8 cellular contexts compared by ENCODE assay signal in the genomic region with DNA sequence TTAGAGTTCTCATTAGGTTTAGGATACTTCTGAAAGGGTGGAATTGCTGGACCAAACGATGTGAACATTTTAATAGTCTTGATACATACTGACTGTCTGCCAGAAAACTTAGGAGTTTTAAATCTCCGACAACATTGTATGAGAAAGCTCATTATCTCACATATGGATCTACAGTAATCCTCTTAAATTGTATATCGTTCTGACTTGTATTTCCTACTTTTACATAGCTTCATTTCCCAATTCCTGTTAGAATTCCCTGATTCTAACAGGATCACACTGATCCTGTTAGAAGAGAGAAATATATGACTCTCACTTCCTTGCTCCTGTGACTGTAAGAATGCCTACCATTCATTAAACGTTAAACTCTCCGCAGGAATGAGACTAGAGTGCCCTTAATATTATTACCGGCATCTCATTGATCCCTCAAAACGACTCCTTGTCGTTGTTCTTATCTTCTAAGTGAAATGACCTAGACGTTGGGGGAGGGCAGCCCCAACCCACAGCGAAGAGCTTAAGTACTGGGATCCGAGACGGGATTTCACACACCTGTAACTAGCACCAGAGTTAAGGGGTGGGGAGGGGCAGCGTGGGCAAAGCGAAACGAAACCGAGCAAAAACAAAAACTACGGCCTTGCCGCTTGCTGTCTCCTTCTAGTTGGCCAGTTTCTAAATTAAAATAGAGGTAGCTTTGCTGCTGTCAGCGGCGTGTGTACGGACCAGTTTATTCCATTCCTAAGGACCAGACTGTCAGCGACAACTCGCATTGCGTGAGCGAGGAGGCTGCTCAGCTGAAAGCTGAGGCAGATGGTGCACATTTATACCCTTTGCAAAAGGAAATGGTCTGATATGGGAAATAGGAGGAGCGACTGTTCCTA. TPM values are rescaled to one million over a fixed set of nuclear protein-coding genes. Genes with fewer than 3 reads are reported as not detected.
DNase-seq lines count a peak whose midpoint lies in the region; ATAC-seq and TF ChIP-seq lines count a peak whose summit lies in the region.

No MANE protein-coding gene starts in this region.

- H3K4me1 ChIP-seq in muscle layer of colon (ENCODE audit: insufficient read depth, low read length) (peaks cover 10% of the 10 kb centered on the region), vagina (peaks cover 12% of the 10 kb centered on the region)

- intact Hi-C loops in vagina (cut with DNase I): no loop called here

- no peak for TF ChIP-seq POLR2A in vagina (IDR thresholded peaks at IDR 0.05)

- DNase-seq in DMS153 (lab: John Stamatoyannopoulos, UW): peak; percentile 58
- DNase-seq in SK-N-DZ (ENCODE audit: low spot score): peak; percentile 42
- DNase-seq in epithelial cell of esophagus (ENCODE audit: low read depth): peak; percentile 54
- no peak for DNase-seq in vagina (ENCODE audit: extremely low spot score in 2 of 2)
- DNase-seq in activated gamma-delta T cell treated with Interleukin-2 at 50 U/mL for 16 hours: no peak

- H3K27me3 ChIP-seq in muscle layer of colon (ENCODE audit: control insufficient read depth in 1 of 2, insufficient read depth in 2 of 2, low read length in 2 of 2): no peaks in the 10 kb centered on the region
- H3K27me3 ChIP-seq in vagina: no peaks in the 10 kb centered on the region

- H3K4me3 ChIP-seq in epithelial cell of esophagus (ENCODE audit: low read length) (peak overlapping the region; percentile 83), muscle layer of colon (ENCODE audit: low read depth in 1 of 2, low read length in 2 of 2) (peak overlapping the region; percentile 86 to 88), vagina (peak overlapping the region; percentile 74 to 93)

- peak overlapping the region; percentile 97 for H3K27ac ChIP-seq in muscle layer of colon (ENCODE audit: low read depth, low read length)
- peak overlapping the region; percentile 97 for H3K27ac ChIP-seq in vagina

- TF ChIP-seq CTCF in epithelial cell of esophagus (IDR thresholded peaks at IDR 0.05; ENCODE audit: insufficient read depth, low read depth, low read length, missing control alignments) (no peak), vagina (IDR thresholded peaks at IDR 0.05) (no peak)

- ATAC-seq in GM19351 (IDR thresholded peaks at IDR 0.05; ENCODE audit: unreplicated experiment): peak; percentile 28
- ATAC-seq in HG03280 (IDR thresholded peaks at IDR 0.05; ENCODE audit: unreplicated experiment): peak; percentile 38

- H3K36me3 ChIP-seq in muscle layer of colon (ENCODE audit: insufficient read depth, low read length) (peaks cover 5% of the 10 kb centered on the region), vagina (no peaks in the 10 kb centered on the region)

- H3K9me3 ChIP-seq in muscle layer of colon (ENCODE audit: low read length) (no peaks in the 10 kb centered on the region), vagina (no peaks in the 10 kb centered on the region)

- peak overlapping the region; percentile 81 for H3K9ac ChIP-seq in muscle layer of colon (ENCODE audit: low read length)

RNA-seq across cellular contexts. Expression of gene TMEM106B, which starts 0.7 kb away (rescaled TPM):
- polyA plus RNA-seq in SK-N-DZ (2014; cell fraction: cytosol; rRNA removed): 39.2 and 41.0 TPM in 2 replicates
- 10.3 and 15.1 TPM in 2 replicates for polyA plus RNA-seq in SK-N-DZ (2014; cell fraction: nucleus; rRNA removed)
- 36.1 TPM for total RNA-seq in vagina

Comparison
In these comparisons a context has a peak if more than half of its experiments do, and no peak if none do; other contexts are left out.
1. DNase-seq: peak in DMS153 (single experiment), SK-N-DZ (single experiment) and epithelial cell of esophagus (single experiment); none in vagina (0 of 2) and activated gamma-delta T cell treated with Interleukin-2 at 50 U/mL for 16 hours (single experiment).
2. Peak in every context shown above with its lines, with median percentiles within 50 percentile points of each other: H3K4me3 ChIP-seq.